Comparison of ENCODE assay signal across 23 cellular contexts in genomic region chr2:229586012-229586411, GRCh38.
A peak's percentile ranks its signal among the peaks of the same experiment; 100 is the strongest.
DNase-seq lines count a peak whose midpoint lies in the region; ATAC-seq and TF ChIP-seq lines count a peak whose summit lies in the region.
"Had no signal": no experiment of that assay in that cellular context is flagged by ENCODE, and none has a peak within 500 bp of the region (broad histone marks: within the 10 kb centered on the region; RNA-seq: fewer than 3 reads in every experiment).

No MANE protein-coding gene starts in this region.

- H3K27ac ChIP-seq in RWPE1 (peak overlapping the region; percentile 88), uterus (peak overlapping the region; percentile 72 to 82)
- H3K27ac ChIP-seq: psoas muscle had no signal

- H3K4me1 ChIP-seq in uterus, result no peaks in the 10 kb centered on the region
- H3K4me1 ChIP-seq: psoas muscle had no signal

- POLR2A ChIA-PET in RWPE1 (lab: Yijun Ruan, JAX; ENCODE audit: low non-redundant PET), result no interaction called here

- no peaks in the 10 kb centered on the region for H3K9me3 ChIP-seq in uterus
- H3K9me3 ChIP-seq: gastroesophageal sphincter, psoas muscle, thoracic aorta had no signal

- TF ChIP-seq CTCF in RWPE1 (conservative IDR thresholded peaks at IDR 0.05; ENCODE audit: low read depth) (no peak), uterus (IDR thresholded peaks at IDR 0.05) (no peak)

- peak; percentile 64 for ATAC-seq in esophagus mucosa
- ATAC-seq in GM18502 (IDR thresholded peaks at IDR 0.05; ENCODE audit: poor library complexity, unreplicated experiment), result no peak
- ATAC-seq: activated CD8-positive, alpha-beta T cell treated with anti-CD3 and anti-CD28 coated beads, Interleukin-2, amount 10 ng/mL, durations not matched to agents 7 days and 5 days; stimulated activated memory B cell treated with anti-CD40 and anti-IgM and Interleukin-4, amounts not matched to agents 10 μg/mL and 1 μg/mL and 100 μg/mL, for 72 hours had no signal

- intact Hi-C loops in uterus (cut with DNase I; ENCODE audit: low total_unique reads), result no loop called here

- CTCF ChIA-PET in RWPE1 (lab: Yijun Ruan, JAX), result interaction anchor here (1.0 to 2.0 kb wide), 6 partner anchors 92 to 904 kb away, joined by 3 to 14 read pairs (median 5); no protein-coding TSS in a partner anchor

- H3K36me3 ChIP-seq in uterus, result no peaks in the 10 kb centered on the region
- H3K36me3 ChIP-seq: gastroesophageal sphincter, thoracic aorta had no signal

- no peak overlapping the region for H3K4me3 ChIP-seq in uterus

- DNase-seq in HT1080 (ENCODE audit: low read depth), result peak; percentile 79
- peak; percentile 73 for DNase-seq in RWPE1 (ENCODE audit: low spot score)
- no peak for DNase-seq in uterus
- DNase-seq in activated naive CD4-positive, alpha-beta T cell treated with Interleukin-2 at 50 U/mL for 16 hours, result no peak
- no peak for DNase-seq in GOT3 (lab: John Stamatoyannopoulos, UW)
- DNase-seq: activated CD4-positive, CD25-positive, alpha-beta regulatory T cell treated with anti-CD3 and anti-CD28 coated beads, Interleukin-2, amount 50 U/mL, for 72 hours; activated CD8-positive, alpha-beta T cell treated with anti-CD3 and anti-CD28 coated beads, Interleukin-2, amount 10 ng/mL, durations not matched to agents 7 days and 5 days; activated gamma-delta T cell treated with Interleukin-2 at 50 U/mL for 16 hours; activated T-cell treated with anti-CD3 and anti-CD28 coated beads, Interleukin-2, amount 50 U/mL, for 1 hour; DND-41; Karpas-422; kidney; NCI-H1092 treated with DMSO at 0.1 percent for 48 hours; NCI-H2029 treated with DMSO at 0.1 percent for 48 hours; NCI-H510A treated with DMSO at 0.1 percent for 48 hours; psoas muscle; small intestine; stimulated activated CD4-positive, alpha-beta T cell treated with anti-CD3 and anti-CD28 coated beads, Interleukin-2, amount 100 ng/mL, for 24 hours had no signal

- no peaks in the 10 kb centered on the region for H3K27me3 ChIP-seq in uterus

- no peak for TF ChIP-seq POLR2A in uterus (IDR thresholded peaks at IDR 0.05)

Comparison
In these comparisons a context has a peak if more than half of its experiments do, and no peak if none do; other contexts are left out.
1. DNase-seq: peak in HT1080 (single experiment) and RWPE1 (single experiment); none in uterus (0 of 2), activated naive CD4-positive, alpha-beta T cell treated with Interleukin-2 at 50 U/mL for 16 hours (single experiment) and GOT3 (single experiment).